8 cellular contexts compared by ENCODE assay signal in genomic region chr3:174125267-174125844, GRCh38.
DNase-seq lines count a peak whose midpoint lies in the region; ATAC-seq and TF ChIP-seq lines count a peak whose summit lies in the region.

No MANE protein-coding gene starts in this region.

- H3K9ac ChIP-seq in mesenchymal stem cell (ENCODE audit: low read length): no peak overlapping the region

- H3K14ac ChIP-seq in mesenchymal stem cell (ENCODE audit: low read length in 2 of 2): no peak overlapping the region

- no peak overlapping the region for H2BK5ac ChIP-seq in mesenchymal stem cell (ENCODE audit: low read depth, low read length, poor library complexity, severe bottlenecking)

- H2BK120ac ChIP-seq in mesenchymal stem cell (ENCODE audit: low read depth, low read length): no peak overlapping the region

- H3K4me1 ChIP-seq in ascending aorta (no peaks in the 10 kb centered on the region), mesenchymal stem cell (ENCODE audit: control insufficient read depth, insufficient read depth, low read depth, low read length) (no peaks in the 10 kb centered on the region)

- intact Hi-C loops in ascending aorta (cut with DNase I): no loop called here

- ATAC-seq in HG03469 (IDR thresholded peaks at IDR 0.05; ENCODE audit: unreplicated experiment): no peak

- TF ChIP-seq CTCF in GM12873 (IDR thresholded peaks at IDR 0.05; ENCODE audit: insufficient read depth, low read depth, low read length, missing control alignments) (peak; percentile 30), ascending aorta (IDR thresholded peaks at IDR 0.05) (peak in 2 of 3 experiments; percentile 28 to 57)

- H2BK15ac ChIP-seq in mesenchymal stem cell (ENCODE audit: low read depth, poor library complexity, severe bottlenecking): no peak overlapping the region

- no peak overlapping the region for H3K4me2 ChIP-seq in mesenchymal stem cell (ENCODE audit: low read length, poor library complexity, severe bottlenecking)

- H3K4ac ChIP-seq in mesenchymal stem cell (ENCODE audit: low read depth in 1 of 2, low read length in 2 of 2): no peak overlapping the region

- H2BK12ac ChIP-seq in mesenchymal stem cell (ENCODE audit: low read length in 2 of 2): no peak overlapping the region

- H2AFZ ChIP-seq in mesenchymal stem cell (ENCODE audit: low read depth, low read length): no peak overlapping the region

- H4K8ac ChIP-seq in mesenchymal stem cell (ENCODE audit: low read length): no peak overlapping the region

- no peaks in the 10 kb centered on the region for H3K79me1 ChIP-seq in mesenchymal stem cell (replicated peaks; ENCODE audit: low read length, poor library complexity, severe bottlenecking)

- DNase-seq in NCI-H1694 treated with DMSO at 0.1 percent for 48 hours (lab: John Stamatoyannopoulos, UW) (peak; percentile 27), ascending aorta (ENCODE audit: low spot score in 2 of 2) (no peak), mesenchymal stem cell (peak; percentile 50), MV-4-11 (lab: John Stamatoyannopoulos, UW) (no peak), T1000 (lab: John Stamatoyannopoulos, UW) (no peak), germinal center (ENCODE audit: low spot score) (no peak)

- no peak overlapping the region for H3K18ac ChIP-seq in mesenchymal stem cell (ENCODE audit: low read depth in 1 of 2, low read length in 2 of 2)

- H3K23ac ChIP-seq in mesenchymal stem cell (ENCODE audit: low read length in 2 of 2): no peak overlapping the region

- H3K27me3 ChIP-seq in ascending aorta (no peaks in the 10 kb centered on the region), mesenchymal stem cell (ENCODE audit: control insufficient read depth in 1 of 2, insufficient read depth in 1 of 2, low read length in 2 of 2) (no peaks in the 10 kb centered on the region)

- H3K9me3 ChIP-seq in ascending aorta (no peaks in the 10 kb centered on the region), mesenchymal stem cell (ENCODE audit: control insufficient read depth, low read length) (no peaks in the 10 kb centered on the region)

- H3K4me3 ChIP-seq in ascending aorta: no peak overlapping the region
- no peak overlapping the region for H3K4me3 ChIP-seq in mesenchymal stem cell (ENCODE audit: insufficient read depth in 1 of 2, low read depth in 1 of 2, low read length in 2 of 2)

- no peaks in the 10 kb centered on the region for H3K36me3 ChIP-seq in ascending aorta
- H3K36me3 ChIP-seq in mesenchymal stem cell (ENCODE audit: control insufficient read depth in 1 of 2, insufficient read depth in 2 of 2, low read depth in 1 of 2, low read length in 2 of 2): no peaks in the 10 kb centered on the region

- H3K27ac ChIP-seq in ascending aorta (no peak overlapping the region), mesenchymal stem cell (ENCODE audit: low read length, poor library complexity, severe bottlenecking) (no peak overlapping the region)

- 80% methylated on average over 2 of the region's 2 CpGs for WGBS in mesenchymal stem cell

- no peak overlapping the region for H2AK5ac ChIP-seq in mesenchymal stem cell (ENCODE audit: low read length, severe bottlenecking)

- H4K91ac ChIP-seq in mesenchymal stem cell (ENCODE audit: low read length): no peak overlapping the region

Comparison
In these comparisons a context has a peak if more than half of its experiments do, and no peak if none do; other contexts are left out.
1. DNase-seq: peak in NCI-H1694 treated with DMSO at 0.1 percent for 48 hours (single experiment) and mesenchymal stem cell (single experiment); none in ascending aorta (0 of 2), MV-4-11 (single experiment), T1000 (single experiment) and germinal center (single experiment).